Comparison of ENCODE assay signal across 8 cellular contexts in genomic region chr7:131692131-131692960, GRCh38.
DNase-seq lines count a peak whose midpoint lies in the region; ATAC-seq and TF ChIP-seq lines count a peak whose summit lies in the region.

No MANE protein-coding gene starts in this region.

- peak overlapping the region; percentile 85 for H2AFZ ChIP-seq in neuronal stem cell (ENCODE audit: low read length)

- DNase-seq in AG04449 (ENCODE audit: low read depth, low spot score): no peak
- DNase-seq in NCI-H2171 (lab: John Stamatoyannopoulos, UW): peak; percentile 57
- DNase-seq in activated CD4-positive, alpha-beta memory T cell treated with anti-CD3 and anti-CD28 coated beads, Interleukin-2, amount 10 ng/mL, durations not matched to agents 7 days and 5 days: peak; percentile 51
- peak; percentile 34 for DNase-seq in fibroblast of the aortic adventitia (ENCODE audit: low read depth)
- peak; percentile 78 for DNase-seq in neuronal stem cell (ENCODE audit: low spot score)
- DNase-seq in uterus: no peak

- H2BK12ac ChIP-seq in neuronal stem cell (ENCODE audit: low read length): peak overlapping the region; percentile 76

- H4K91ac ChIP-seq in neuronal stem cell (ENCODE audit: low read depth, low read length, poor library complexity): peak overlapping the region; percentile 26

- H2AK5ac ChIP-seq in neuronal stem cell (ENCODE audit: low read depth, low read length): peak overlapping the region; percentile 95

- H3K36me3 Mint-ChIP-seq in activated CD4-positive, alpha-beta memory T cell treated with anti-CD3 and anti-CD28 coated beads, Interleukin-2, amount 10 ng/mL, durations not matched to agents 7 days and 5 days (ENCODE audit: low read depth): no peaks in the 10 kb centered on the region

- H3K27ac ChIP-seq in neuronal stem cell (replicated peaks; ENCODE audit: low read length): no peak overlapping the region
- no peak overlapping the region for H3K27ac ChIP-seq in uterus

- no peak overlapping the region for H4K8ac ChIP-seq in neuronal stem cell (ENCODE audit: low read depth, low read length)

- H3K9me3 Mint-ChIP-seq in activated CD4-positive, alpha-beta memory T cell treated with anti-CD3 and anti-CD28 coated beads, Interleukin-2, amount 10 ng/mL, durations not matched to agents 7 days and 5 days: no peaks in the 10 kb centered on the region

- peak overlapping the region; percentile 29 for H3K23ac ChIP-seq in neuronal stem cell (ENCODE audit: low read depth, low read length, poor library complexity)

- H3K79me1 ChIP-seq in neuronal stem cell (ENCODE audit: low read depth, low read length): no peaks in the 10 kb centered on the region

- H3K27ac Mint-ChIP-seq in activated CD4-positive, alpha-beta memory T cell treated with anti-CD3 and anti-CD28 coated beads, Interleukin-2, amount 10 ng/mL, durations not matched to agents 7 days and 5 days: no peak overlapping the region

- H3K4me2 ChIP-seq in neuronal stem cell (ENCODE audit: insufficient read depth, low read length, poor library complexity, severe bottlenecking): peak overlapping the region; percentile 28

- peaks cover 9% of the 10 kb centered on the region for H3K27me3 Mint-ChIP-seq in activated CD4-positive, alpha-beta memory T cell treated with anti-CD3 and anti-CD28 coated beads, Interleukin-2, amount 10 ng/mL, durations not matched to agents 7 days and 5 days

- CTCF ChIA-PET in AG04449 (lab: Yijun Ruan, JAX): interaction anchor here (0.7 to 5.3 kb wide), 15 partner anchors 9 to 1743 kb away, joined by 3 to 64 read pairs (median 3); no protein-coding TSS in a partner anchor
- CTCF ChIA-PET in activated CD4-positive, alpha-beta memory T cell treated with anti-CD3 and anti-CD28 coated beads, Interleukin-2, amount 10 ng/mL, durations not matched to agents 7 days and 5 days (lab: Charles Lee): interaction anchor here (0.6 to 2.4 kb wide), 10 partner anchors 7 to 205 kb away, joined by 3 to 12 read pairs (median 4); no protein-coding TSS in a partner anchor

- H3K36me3 ChIP-seq in neuronal stem cell (replicated peaks in 1 of 2; ENCODE audit: control insufficient read depth in 2 of 2, insufficient read depth in 2 of 2, low read length in 2 of 2) (no peaks in the 10 kb centered on the region), uterus (no peaks in the 10 kb centered on the region)

- H2BK15ac ChIP-seq in neuronal stem cell (ENCODE audit: low read length): peak overlapping the region; percentile 20

- TF ChIP-seq CTCF in AG04449 (IDR thresholded peaks at IDR 0.05; ENCODE audit: insufficient read depth, low read length, missing control alignments) (peak; percentile 92), GM12875 (IDR thresholded peaks at IDR 0.05; ENCODE audit: borderline replicate concordance, insufficient read depth, low read depth, low read length) (peak; percentile 90), fibroblast of the aortic adventitia (IDR thresholded peaks at IDR 0.05; ENCODE audit: insufficient read depth, low read length) (peak; percentile 90), uterus (IDR thresholded peaks at IDR 0.05) (peak; percentile 32 to 53 (median 47))

- no peak overlapping the region for H3K9ac ChIP-seq in neuronal stem cell (ENCODE audit: low read depth, low read length, poor library complexity)

- H3K27me3 ChIP-seq in neuronal stem cell (ENCODE audit: control insufficient read depth in 3 of 3, insufficient read depth in 3 of 3, low read depth in 1 of 3, low read length in 3 of 3) (peaks cover 0 to 24% (median 0%) of the 10 kb centered on the region in 3 experiments), uterus (no peaks in the 10 kb centered on the region)

- intact Hi-C loops in uterus (cut with DNase I; ENCODE audit: low total_unique reads): no loop called here

- H3K18ac ChIP-seq in neuronal stem cell (ENCODE audit: low read length): peak overlapping the region; percentile 81

- no peak for TF ChIP-seq POLR2A in uterus (IDR thresholded peaks at IDR 0.05)

- WGBS in neuronal stem cell (ENCODE audit: extremely low coverage in 2 of 2, insufficient read length in 2 of 2, insufficient replicate concordance in 1 of 2), 2 donors: no CpG with 5 or more reads among the region's 30 CpGs

- H2BK120ac ChIP-seq in neuronal stem cell (ENCODE audit: low read depth, low read length): no peak overlapping the region

- peaks cover 3 to 8% of the 10 kb centered on the region in 2 donors for H3K4me1 ChIP-seq in neuronal stem cell (ENCODE audit: control insufficient read depth in 2 of 2, insufficient read depth in 1 of 2, low read depth in 1 of 2, low read length in 2 of 2)
- H3K4me1 ChIP-seq in uterus: no peaks in the 10 kb centered on the region

- H3K4me3 ChIP-seq in AG04449 (ENCODE audit: low read depth, low read length) (no peak overlapping the region; the same call in 1 of the 2 replicates), GM12875 (ENCODE audit: low read depth, low read length) (no peak overlapping the region), fibroblast of the aortic adventitia (ENCODE audit: low read depth, low read length) (no peak overlapping the region), neuronal stem cell (ENCODE audit: low read length in 2 of 2) (no peak overlapping the region), uterus (no peak overlapping the region)

- H3K4me1 Mint-ChIP-seq in activated CD4-positive, alpha-beta memory T cell treated with anti-CD3 and anti-CD28 coated beads, Interleukin-2, amount 10 ng/mL, durations not matched to agents 7 days and 5 days: no peaks in the 10 kb centered on the region

- no peaks in the 10 kb centered on the region for H3K9me3 ChIP-seq in neuronal stem cell (replicated peaks in 1 of 2; ENCODE audit: control insufficient read depth in 2 of 2, insufficient read depth in 1 of 2, low read depth in 1 of 2, low read length in 2 of 2)
- no peaks in the 10 kb centered on the region for H3K9me3 ChIP-seq in uterus

- no peak overlapping the region for H3K4ac ChIP-seq in neuronal stem cell (ENCODE audit: low read length)

- no peak overlapping the region for H3K4me3 Mint-ChIP-seq in activated CD4-positive, alpha-beta memory T cell treated with anti-CD3 and anti-CD28 coated beads, Interleukin-2, amount 10 ng/mL, durations not matched to agents 7 days and 5 days

- POLR2A ChIA-PET in AG04449 (lab: Yijun Ruan, JAX): no interaction called here
- POLR2A ChIA-PET in activated CD4-positive, alpha-beta memory T cell treated with anti-CD3 and anti-CD28 coated beads, Interleukin-2, amount 10 ng/mL, durations not matched to agents 7 days and 5 days (lab: Charles Lee): no interaction called here

- H3K14ac ChIP-seq in neuronal stem cell (ENCODE audit: low read length): no peak overlapping the region

- ATAC-seq in GM21381 (IDR thresholded peaks at IDR 0.05; ENCODE audit: unreplicated experiment): no peak

- H2BK5ac ChIP-seq in neuronal stem cell (ENCODE audit: low read length): no peak overlapping the region

Comparison
In these comparisons a context has a peak if more than half of its experiments do, and no peak if none do; other contexts are left out.
1. DNase-seq: peak in NCI-H2171 (single experiment), activated CD4-positive, alpha-beta memory T cell treated with anti-CD3 and anti-CD28 coated beads, Interleukin-2, amount 10 ng/mL, durations not matched to agents 7 days and 5 days (single experiment), fibroblast of the aortic adventitia (single experiment) and neuronal stem cell (single experiment); none in AG04449 (single experiment) and uterus (0 of 2).
2. Peak in every context shown above with its lines, with median percentiles within 50 percentile points of each other: CTCF ChIP-seq.